ENCODE assay signal across 1 cellular context in genomic region chr2:1708476-1709334, GRCh38.
TF ChIP-seq lines count a peak whose summit lies in the region.

No MANE protein-coding gene starts in this region.

TF ChIP-seq in IMR-90, 13 proteins besides CTCF, POLR2A, EP300 and RAD21:
- TF ChIP-seq NFE2L2 (IDR thresholded peaks at IDR 0.05; ENCODE audit: low read depth, low read length) (no peak), SMC3 (IDR thresholded peaks at IDR 0.05; ENCODE audit: low read depth, low read length) (no peak), BHLHE40 (IDR thresholded peaks at IDR 0.05; ENCODE audit: low read depth, low read length) (no peak), RFX5 (IDR thresholded peaks at IDR 0.05; ENCODE audit: low read depth, low read length) (no peak), RCOR1 (IDR thresholded peaks at IDR 0.05; ENCODE audit: insufficient replicate concordance, low read length) (no peak), MAZ (IDR thresholded peaks at IDR 0.05; ENCODE audit: borderline replicate concordance, low read depth, low read length) (no peak), CHD1 (IDR thresholded peaks at IDR 0.05; ENCODE audit: low read depth, low read length) (no peak), MAFK (IDR thresholded peaks at IDR 0.05; ENCODE audit: low read depth, low read length) (no peak), FOS (IDR thresholded peaks at IDR 0.05; ENCODE audit: low read depth, low read length) (no peak), MXI1 (IDR thresholded peaks at IDR 0.05; ENCODE audit: borderline replicate concordance, low read depth, low read length) (no peak), CEBPB (IDR thresholded peaks at IDR 0.05; ENCODE audit: low read depth, low read length) (no peak)
- TF ChIP-seq, protein P1, sequence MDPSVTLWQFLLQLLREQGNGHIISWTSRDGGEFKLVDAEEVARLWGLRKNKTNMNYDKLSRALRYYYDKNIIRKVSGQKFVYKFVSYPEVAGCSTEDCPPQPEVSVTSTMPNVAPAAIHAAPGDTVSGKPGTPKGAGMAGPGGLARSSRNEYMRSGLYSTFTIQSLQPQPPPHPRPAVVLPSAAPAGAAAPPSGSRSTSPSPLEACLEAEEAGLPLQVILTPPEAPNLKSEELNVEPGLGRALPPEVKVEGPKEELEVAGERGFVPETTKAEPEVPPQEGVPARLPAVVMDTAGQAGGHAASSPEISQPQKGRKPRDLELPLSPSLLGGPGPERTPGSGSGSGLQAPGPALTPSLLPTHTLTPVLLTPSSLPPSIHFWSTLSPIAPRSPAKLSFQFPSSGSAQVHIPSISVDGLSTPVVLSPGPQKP (IDR thresholded peaks at IDR 0.05; ENCODE audit: borderline replicate concordance, low read depth, low read length): no peak
- TF ChIP-seq, protein P2, sequence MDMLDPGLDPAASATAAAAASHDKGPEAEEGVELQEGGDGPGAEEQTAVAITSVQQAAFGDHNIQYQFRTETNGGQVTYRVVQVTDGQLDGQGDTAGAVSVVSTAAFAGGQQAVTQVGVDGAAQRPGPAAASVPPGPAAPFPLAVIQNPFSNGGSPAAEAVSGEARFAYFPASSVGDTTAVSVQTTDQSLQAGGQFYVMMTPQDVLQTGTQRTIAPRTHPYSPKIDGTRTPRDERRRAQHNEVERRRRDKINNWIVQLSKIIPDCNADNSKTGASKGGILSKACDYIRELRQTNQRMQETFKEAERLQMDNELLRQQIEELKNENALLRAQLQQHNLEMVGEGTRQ (IDR thresholded peaks at IDR 0.05; ENCODE audit: low read depth, low read length): no peak
